ENCODE assay signal across 9 cellular contexts in genomic region chr3:149575213-149575961, GRCh38.
DNase-seq lines count a peak whose midpoint lies in the region; ATAC-seq and TF ChIP-seq lines count a peak whose summit lies in the region.
"Had no signal": no experiment of that assay in that cellular context is flagged by ENCODE, and none has a peak within 500 bp of the region (broad histone marks: within the 10 kb centered on the region; RNA-seq: fewer than 3 reads in every experiment).

No MANE protein-coding gene starts in this region.

- H3K36me3 ChIP-seq in psoas muscle (ENCODE audit: insufficient read depth in 1 of 2, low read depth in 1 of 2), result peaks cover 0 to 10% of the 10 kb centered on the region in 2 donors

- H3K9me3 ChIP-seq in psoas muscle, result no peaks in the 10 kb centered on the region

- H3K4me1 ChIP-seq in psoas muscle, result peaks cover 92% of the 10 kb centered on the region

- DNase-seq in DMS53 (lab: John Stamatoyannopoulos, UW) (peak; percentile 75), RPMI7951 (ENCODE audit: low read depth) (peak; percentile 98), fibroblast of peridontal ligament (ENCODE audit: extremely low read depth) (peak; percentile 87), psoas muscle (peak; percentile 73 to 75), HuH-7 (ENCODE audit: low spot score) (no peak), NCI-H1417 (lab: John Stamatoyannopoulos, UW) (no peak), NOMO-1 treated with dmso at 0.1 percent for 144 hours (lab: John Stamatoyannopoulos, UW; ENCODE audit: unreplicated experiment) (no peak)
- DNase-seq in stimulated activated CD8-positive, alpha-beta memory T cell treated with anti-CD3 and anti-CD28 coated beads, Interleukin-4, amount 100 ng/mL, for 48 hours, result no peak
- DNase-seq: activated CD4-positive, CD25-positive, alpha-beta regulatory T cell had no signal

- H3K27me3 ChIP-seq in psoas muscle (ENCODE audit: insufficient read depth in 3 of 3, low read length in 2 of 3), result no peaks in the 10 kb centered on the region

- WGBS in psoas muscle, 3 donors, result 8 to 24% (median 13%) methylated on average over 7 of the region's 7 CpGs

- H3K4me3 ChIP-seq in psoas muscle, result peak overlapping the region; percentile 6

- ATAC-seq in psoas muscle, result peak; percentile 81 to 84 (median 82)

- intact Hi-C loops in psoas muscle (cut with DNase I), result loop anchor here in 1 of 2 donors (5.0 kb wide), 1 partner anchor 82 kb away; the partner anchor contains the start of gene WWTR1

- no peak for TF ChIP-seq CTCF in psoas muscle (IDR thresholded peaks at IDR 0.05)

- peak overlapping the region; percentile 88 for H3K27ac ChIP-seq in psoas muscle

Comparison
In these comparisons a context has a peak if more than half of its experiments do, and no peak if none do; other contexts are left out.
1. DNase-seq: peak in DMS53 (single experiment), RPMI7951 (single experiment), fibroblast of peridontal ligament (single experiment) and psoas muscle (2 of 2); none in HuH-7 (single experiment), NCI-H1417 (0 of 3), NOMO-1 treated with dmso at 0.1 percent for 144 hours (single experiment) and stimulated activated CD8-positive, alpha-beta memory T cell treated with anti-CD3 and anti-CD28 coated beads, Interleukin-4, amount 100 ng/mL, for 48 hours (single experiment).